Comparison of ENCODE assay signal across 23 cellular contexts in genomic region chr1:74857676-74858075, GRCh38.
DNase-seq lines count a peak whose midpoint lies in the region; ATAC-seq and TF ChIP-seq lines count a peak whose summit lies in the region.
"Had no signal": no experiment of that assay in that cellular context is flagged by ENCODE, and none has a peak within 500 bp of the region (broad histone marks: within the 10 kb centered on the region; RNA-seq: fewer than 3 reads in every experiment).

No MANE protein-coding gene starts in this region.

- DNase-seq in GM23338 (ENCODE audit: low spot score) (no peak), endodermal cell (no peak), NCI-H2081 treated with DMSO at 0.1 percent for 48 hours (lab: John Stamatoyannopoulos, UW) (no peak), HAP-1 (ENCODE audit: low spot score in 2 of 2) (no peak), NCI-H446 (lab: John Stamatoyannopoulos, UW) (no peak)
- no peak for DNase-seq in activated CD8-positive, alpha-beta T cell treated with anti-CD3 and anti-CD28 coated beads, Interleukin-2, amount 10 ng/mL, durations not matched to agents 7 days and 5 days
- DNase-seq: activated CD8-positive, alpha-beta memory T cell treated with anti-CD3 and anti-CD28 coated beads for 24 hours; adrenal gland; C1 segment of cervical spinal cord; central memory CD4-positive, alpha-beta T cell; effector memory CD8-positive, alpha-beta T cell; H7; left colon; MG63; mucosa of descending colon; NCI-H2029 treated with DMSO at 0.1 percent for 48 hours; NCI-H526; right lobe of liver; stimulated activated CD4-positive, alpha-beta T cell treated with anti-CD3 and anti-CD28 coated beads, Interleukin-2, amount 100 ng/mL, for 48 hours had no signal

- H3F3A ChIP-seq in GM23338 (replicated peaks; ENCODE audit: low read depth): no peaks in the 10 kb centered on the region

- H3K4me3 ChIP-seq in GM23338: no peak overlapping the region
- H3K4me3 ChIP-seq in endodermal cell (ENCODE audit: low read length): no peak overlapping the region
- no peak overlapping the region for H3K4me3 ChIP-seq in HAP-1
- H3K4me3 ChIP-seq: adrenal gland, MG63, mucosa of descending colon, right lobe of liver, thoracic aorta had no signal

- in situ Hi-C loops in HAP-1 (cut with MboI; ENCODE audit: low sequenced_read_pairs): no loop called here

- H3K4me2 ChIP-seq in GM23338: no peak overlapping the region

- H3K9me3 ChIP-seq in endodermal cell (ENCODE audit: control insufficient read depth, low read length) (no peaks in the 10 kb centered on the region), HAP-1 (no peaks in the 10 kb centered on the region)
- H3K9me3 ChIP-seq: adrenal gland, MG63, mucosa of descending colon, right lobe of liver, thoracic aorta had no signal

- H3K4me1 Mint-ChIP-seq in GM23338 (peaks cover 22% of the 10 kb centered on the region), endodermal cell (peaks cover 3% of the 10 kb centered on the region)
- H3K4me1 Mint-ChIP-seq in activated CD8-positive, alpha-beta T cell treated with anti-CD3 and anti-CD28 coated beads, Interleukin-2, amount 10 ng/mL, durations not matched to agents 7 days and 5 days (ENCODE audit: low read depth): no peaks in the 10 kb centered on the region

- H3K9me2 ChIP-seq in GM23338 (ENCODE audit: insufficient read depth): peaks cover 17% of the 10 kb centered on the region

- no peak overlapping the region for H3K9ac ChIP-seq in endodermal cell (ENCODE audit: extremely low read depth, low read length, poor library complexity, severe bottlenecking)

- H3K36me3 Mint-ChIP-seq in GM23338 (ENCODE audit: low read depth): peaks cover 7% of the 10 kb centered on the region; the same call in 1 of the 3 replicates
- no peaks in the 10 kb centered on the region for H3K36me3 Mint-ChIP-seq in endodermal cell (ENCODE audit: low read depth)
- no peaks in the 10 kb centered on the region for H3K36me3 Mint-ChIP-seq in activated CD8-positive, alpha-beta T cell treated with anti-CD3 and anti-CD28 coated beads, Interleukin-2, amount 10 ng/mL, durations not matched to agents 7 days and 5 days (ENCODE audit: low read depth)

- no peak overlapping the region for H2AFZ ChIP-seq in GM23338

- no peaks in the 10 kb centered on the region for H3K36me3 ChIP-seq in GM23338 (ENCODE audit: insufficient read depth)
- no peaks in the 10 kb centered on the region for H3K36me3 ChIP-seq in endodermal cell (ENCODE audit: control insufficient read depth, insufficient read depth, low read length)
- no peaks in the 10 kb centered on the region for H3K36me3 ChIP-seq in HAP-1 (replicated peaks)
- H3K36me3 ChIP-seq: adrenal gland, MG63, right lobe of liver, thoracic aorta had no signal

- no peaks in the 10 kb centered on the region for H3K27me3 ChIP-seq in GM23338 (ENCODE audit: insufficient read depth)
- H3K27me3 ChIP-seq in endodermal cell (ENCODE audit: control insufficient read depth, insufficient read depth, low read length, poor library complexity, severe bottlenecking): no peaks in the 10 kb centered on the region
- no peaks in the 10 kb centered on the region for H3K27me3 ChIP-seq in HAP-1 (ENCODE audit: low read depth)
- H3K27me3 ChIP-seq: adrenal gland, MG63, right lobe of liver had no signal

- H3K27me3 Mint-ChIP-seq in GM23338 (ENCODE audit: insufficient read depth, low read depth, poor library complexity): no peaks in the 10 kb centered on the region
- H3K27me3 Mint-ChIP-seq in endodermal cell (ENCODE audit: insufficient read depth): no peaks in the 10 kb centered on the region
- no peaks in the 10 kb centered on the region for H3K27me3 Mint-ChIP-seq in activated CD8-positive, alpha-beta T cell treated with anti-CD3 and anti-CD28 coated beads, Interleukin-2, amount 10 ng/mL, durations not matched to agents 7 days and 5 days (ENCODE audit: low read depth)
- H3K27me3 Mint-ChIP-seq: effector memory CD8-positive, alpha-beta T cell had no signal

- H3K27ac ChIP-seq in GM23338 (ENCODE audit: low read depth) (no peak overlapping the region), endodermal cell (ENCODE audit: low read depth, low read length) (no peak overlapping the region)
- H3K27ac ChIP-seq: adrenal gland, right lobe of liver, thoracic aorta, VCaP had no signal

- H4K20me1 ChIP-seq in GM23338 (replicated peaks; ENCODE audit: insufficient read depth): no peaks in the 10 kb centered on the region

- no peaks in the 10 kb centered on the region for H3K79me2 ChIP-seq in GM23338 (replicated peaks; ENCODE audit: insufficient read depth)

- H3K4me3 Mint-ChIP-seq in GM23338 (no peak overlapping the region), endodermal cell (no peak overlapping the region)
- H3K4me3 Mint-ChIP-seq in activated CD8-positive, alpha-beta T cell treated with anti-CD3 and anti-CD28 coated beads, Interleukin-2, amount 10 ng/mL, durations not matched to agents 7 days and 5 days: no peak overlapping the region
- H3K4me3 Mint-ChIP-seq: effector memory CD8-positive, alpha-beta T cell had no signal

- H3K27ac Mint-ChIP-seq in GM23338: no peak overlapping the region; the same call in 1 of the 2 replicates
- no peak overlapping the region for H3K27ac Mint-ChIP-seq in endodermal cell
- H3K27ac Mint-ChIP-seq in activated CD8-positive, alpha-beta T cell treated with anti-CD3 and anti-CD28 coated beads, Interleukin-2, amount 10 ng/mL, durations not matched to agents 7 days and 5 days: no peak overlapping the region
- H3K27ac Mint-ChIP-seq: effector memory CD8-positive, alpha-beta T cell had no signal

- H3K4me1 ChIP-seq in GM23338 (ENCODE audit: insufficient read depth): peaks cover 15% of the 10 kb centered on the region; the same call in 1 of the 2 replicates
- H3K4me1 ChIP-seq in endodermal cell (ENCODE audit: control insufficient read depth, insufficient read depth, low read length): no peaks in the 10 kb centered on the region
- no peaks in the 10 kb centered on the region for H3K4me1 ChIP-seq in HAP-1
- H3K4me1 ChIP-seq: adrenal gland, right lobe of liver had no signal

- POLR2A ChIA-PET in activated CD8-positive, alpha-beta T cell treated with anti-CD3 and anti-CD28 coated beads, Interleukin-2, amount 10 ng/mL, durations not matched to agents 7 days and 5 days (lab: Charles Lee): no interaction called here

- 92 to 100% methylated on average over 1 to 6 of the region's 6 CpGs for WGBS in endodermal cell (ENCODE audit: insufficient coverage in 1 of 2, insufficient read length in 1 of 2), 2 experiments

- TF ChIP-seq CTCF in GM23338 (conservative IDR thresholded peaks at IDR 0.05; ENCODE audit: low read depth in 2 of 2) (0 out of 4 replicates have a peak, but pooled peaks of 1 of the 2 experiments have one; percentile 7), endodermal cell (conservative IDR thresholded peaks at IDR 0.05) (peak; percentile 21)

- peak; percentile 50 for ATAC-seq in GM18909 (IDR thresholded peaks at IDR 0.05; ENCODE audit: poor library complexity, unreplicated experiment)
- peak; percentile 70; the same call in 2 of the 3 replicates for ATAC-seq in GM23338
- ATAC-seq in HG03159 (IDR thresholded peaks at IDR 0.05; ENCODE audit: unreplicated experiment): peak; percentile 35
- no peak for ATAC-seq in activated CD8-positive, alpha-beta T cell treated with anti-CD3 and anti-CD28 coated beads, Interleukin-2, amount 10 ng/mL, durations not matched to agents 7 days and 5 days
- ATAC-seq: effector memory CD8-positive, alpha-beta T cell; left colon; mucosa of descending colon; right lobe of liver had no signal

- peaks cover 4% of the 10 kb centered on the region; the same call in 1 of the 3 replicates for H3K9me3 Mint-ChIP-seq in GM23338
- no peaks in the 10 kb centered on the region for H3K9me3 Mint-ChIP-seq in endodermal cell
- no peaks in the 10 kb centered on the region for H3K9me3 Mint-ChIP-seq in activated CD8-positive, alpha-beta T cell treated with anti-CD3 and anti-CD28 coated beads, Interleukin-2, amount 10 ng/mL, durations not matched to agents 7 days and 5 days (ENCODE audit: insufficient read depth)

- CTCF ChIA-PET in activated CD8-positive, alpha-beta T cell treated with anti-CD3 and anti-CD28 coated beads, Interleukin-2, amount 10 ng/mL, durations not matched to agents 7 days and 5 days (lab: Charles Lee): no interaction called here

TF ChIP-seq in GM23338, 12 proteins besides CTCF, POLR2A, EP300 and RAD21 (continues in another document):
- TF ChIP-seq ZNF114 (CRISPR knock-in tag; IDR thresholded peaks at IDR 0.05): no peak
- no peak for TF ChIP-seq JUNB (IDR thresholded peaks at IDR 0.05; ENCODE audit: unreplicated experiment)
- no peak for TF ChIP-seq EZH2phosphoT487 (IDR thresholded peaks at IDR 0.05; ENCODE audit: unreplicated experiment)
- no peak for TF ChIP-seq ZNF331 (CRISPR knock-in tag; IDR thresholded peaks at IDR 0.05; ENCODE audit: low read depth)
- no peak for TF ChIP-seq POLR2AphosphoS5 (IDR thresholded peaks at IDR 0.05; ENCODE audit: low read depth)
- no peak for TF ChIP-seq CREB1 (CRISPR knock-in tag; IDR thresholded peaks at IDR 0.05; ENCODE audit: low read depth)
- TF ChIP-seq EZH2 (IDR thresholded peaks at IDR 0.05; ENCODE audit: low read depth, unreplicated experiment): no peak
- TF ChIP-seq STAT1 (IDR thresholded peaks at IDR 0.05; ENCODE audit: unreplicated experiment): no peak
- TF ChIP-seq REST (IDR thresholded peaks at IDR 0.05; ENCODE audit: unreplicated experiment): no peak
- no peak for TF ChIP-seq NANOG (IDR thresholded peaks at IDR 0.05; ENCODE audit: borderline replicate concordance)
